8 cellular contexts compared by ENCODE assay signal in the genomic region with DNA sequence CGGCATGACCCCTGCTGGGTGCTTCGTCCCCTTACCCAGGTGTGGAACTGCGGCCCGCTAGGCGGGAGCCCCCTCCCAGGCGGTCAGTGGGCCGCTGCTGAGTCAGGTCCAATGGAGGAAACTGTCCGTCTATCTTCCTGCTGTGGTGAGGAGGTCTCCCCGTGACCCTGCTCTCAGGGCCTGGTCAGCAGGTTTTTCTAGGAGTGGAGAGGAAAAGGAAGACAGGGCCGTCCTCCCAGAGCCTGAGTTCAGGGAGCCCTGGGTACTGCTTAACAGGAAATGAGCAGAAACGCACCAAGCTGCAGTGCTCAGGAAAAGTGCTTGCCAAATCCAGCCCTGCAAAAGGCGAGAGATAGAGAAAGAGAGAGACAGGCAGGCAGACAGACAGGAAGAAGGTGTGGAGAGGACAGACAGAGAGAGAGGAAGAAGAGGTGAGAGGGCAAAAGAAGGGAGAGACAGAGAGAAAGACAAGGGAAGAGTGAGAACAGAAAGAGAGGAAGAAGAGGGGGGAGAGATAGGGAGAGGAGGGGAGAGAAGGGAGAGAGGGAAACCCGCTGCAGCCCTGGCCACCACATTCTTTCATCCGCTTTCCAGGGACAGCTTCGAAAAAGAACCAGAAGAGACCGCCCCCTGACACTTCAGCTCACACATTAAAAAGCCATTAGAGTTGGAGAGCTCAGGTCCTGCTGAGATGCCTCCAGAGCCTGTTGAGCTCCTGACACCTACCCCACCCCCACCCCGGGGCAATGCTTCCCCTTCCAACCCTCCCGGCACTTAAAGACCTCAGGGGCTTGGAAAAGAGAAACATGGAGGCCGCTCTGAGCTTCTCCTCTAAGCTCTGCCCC. TPM values are rescaled to one million over a fixed set of nuclear protein-coding genes. Genes with fewer than 3 reads are reported as not detected.
DNase-seq lines count a peak whose midpoint lies in the region; ATAC-seq and TF ChIP-seq lines count a peak whose summit lies in the region.

No MANE protein-coding gene starts in this region.

- peak overlapping the region; percentile 81 to 82 for H3K18ac ChIP-seq in mesenchymal stem cell (ENCODE audit: low read depth in 1 of 2, low read length in 2 of 2)

- no peak overlapping the region for H3K23ac ChIP-seq in mesenchymal stem cell (ENCODE audit: low read length in 2 of 2)

- no peak for DNase-seq in activated T-cell treated with anti-CD3 and anti-CD28 coated beads, Interleukin-2, amount 50 U/mL, for 72 hours
- no peak for DNase-seq in activated T-cell treated with anti-CD3 and anti-CD28 coated beads, Interleukin-2, amount 50 U/mL, for 4 hours
- peak; percentile 67 for DNase-seq in mesenchymal stem cell
- no peak for DNase-seq in upper lobe of right lung
- no peak for DNase-seq in NK-92 treated with Interleukin-12 subunit alpha and Interleukin-12 subunit beta, amount 100 ng/mL, for 24 hours (lab: John Stamatoyannopoulos, UW)
- DNase-seq in DMS 273 (lab: John Stamatoyannopoulos, UW; ENCODE audit: unreplicated experiment) = no peak
- DNase-seq in stimulated activated CD4-positive, alpha-beta T cell treated with anti-CD3 and anti-CD28 coated beads, Interleukin-15, amount 100 ng/mL, for 24 hours = no peak

- peak overlapping the region; percentile 89 for H3K27ac Mint-ChIP-seq in activated T-cell treated with anti-CD3 and anti-CD28 coated beads, Interleukin-2, amount 50 U/mL, for 72 hours

- H3K36me3 Mint-ChIP-seq in activated T-cell treated with anti-CD3 and anti-CD28 coated beads, Interleukin-2, amount 50 U/mL, for 72 hours (ENCODE audit: insufficient read depth in 2 of 2) = peaks cover 4 to 5% of the 10 kb centered on the region in 2 donors
- H3K36me3 Mint-ChIP-seq in activated T-cell treated with anti-CD3 and anti-CD28 coated beads, Interleukin-2, amount 50 U/mL, for 4 hours (ENCODE audit: insufficient read depth) = peaks cover 11% of the 10 kb centered on the region

- H3K4me3 Mint-ChIP-seq in activated T-cell treated with anti-CD3 and anti-CD28 coated beads, Interleukin-2, amount 50 U/mL, for 72 hours = peak overlapping the region in 1 of 2 donors; percentile 20
- H3K4me3 Mint-ChIP-seq in activated T-cell treated with anti-CD3 and anti-CD28 coated beads, Interleukin-2, amount 50 U/mL, for 4 hours = no peak overlapping the region

- peaks cover 36% of the 10 kb centered on the region for H3K4me1 Mint-ChIP-seq in activated T-cell treated with anti-CD3 and anti-CD28 coated beads, Interleukin-2, amount 50 U/mL, for 72 hours (ENCODE audit: low read depth)
- peaks cover 37% of the 10 kb centered on the region for H3K4me1 Mint-ChIP-seq in activated T-cell treated with anti-CD3 and anti-CD28 coated beads, Interleukin-2, amount 50 U/mL, for 4 hours (ENCODE audit: low read depth)

- intact Hi-C loops in upper lobe of right lung (cut with DNase I) = no loop called here

- no peak for ATAC-seq in activated T-cell treated with anti-CD3 and anti-CD28 coated beads, Interleukin-2, amount 50 U/mL, for 72 hours (replicated peaks in 1 of 2)
- ATAC-seq in activated T-cell treated with anti-CD3 and anti-CD28 coated beads, Interleukin-2, amount 50 U/mL, for 4 hours = no peak
- peak; percentile 64 for ATAC-seq in upper lobe of right lung

- H3K9me3 Mint-ChIP-seq in activated T-cell treated with anti-CD3 and anti-CD28 coated beads, Interleukin-2, amount 50 U/mL, for 72 hours = no peaks in the 10 kb centered on the region
- no peaks in the 10 kb centered on the region for H3K9me3 Mint-ChIP-seq in activated T-cell treated with anti-CD3 and anti-CD28 coated beads, Interleukin-2, amount 50 U/mL, for 4 hours

- peak overlapping the region; percentile 64 to 68 for H3K4ac ChIP-seq in mesenchymal stem cell (ENCODE audit: low read depth in 1 of 2, low read length in 2 of 2)

- H4K8ac ChIP-seq in mesenchymal stem cell (ENCODE audit: low read length) = peak overlapping the region; percentile 5

- no peak overlapping the region for H2BK120ac ChIP-seq in mesenchymal stem cell (ENCODE audit: low read depth, low read length)

- 32% methylated on average over 18 of the region's 19 CpGs for WGBS in mesenchymal stem cell

- H3K14ac ChIP-seq in mesenchymal stem cell (ENCODE audit: low read length in 2 of 2) = peak overlapping the region in 1 of 2 experiments; percentile 72

- peak overlapping the region; percentile 5 for H4K91ac ChIP-seq in mesenchymal stem cell (ENCODE audit: low read length)

- peak overlapping the region; percentile 60 for H3K4me2 ChIP-seq in mesenchymal stem cell (ENCODE audit: low read length, poor library complexity, severe bottlenecking)

- peaks cover 62% of the 10 kb centered on the region for H3K4me1 ChIP-seq in mesenchymal stem cell (ENCODE audit: control insufficient read depth, insufficient read depth, low read depth, low read length)
- H3K4me1 ChIP-seq in upper lobe of right lung = peaks cover 66% of the 10 kb centered on the region

- TF ChIP-seq CTCF in upper lobe of right lung (IDR thresholded peaks at IDR 0.05) = no peak

- no peak overlapping the region for H2AFZ ChIP-seq in mesenchymal stem cell (ENCODE audit: low read depth, low read length)

- H3K27me3 ChIP-seq in mesenchymal stem cell (ENCODE audit: control insufficient read depth in 1 of 2, insufficient read depth in 1 of 2, low read length in 2 of 2) (no peaks in the 10 kb centered on the region), upper lobe of right lung (no peaks in the 10 kb centered on the region)

- H2AK5ac ChIP-seq in mesenchymal stem cell (ENCODE audit: low read length, severe bottlenecking) = peak overlapping the region; percentile 8

- H2BK5ac ChIP-seq in mesenchymal stem cell (ENCODE audit: low read depth, low read length, poor library complexity, severe bottlenecking) = no peak overlapping the region

- H3K4me3 ChIP-seq in mesenchymal stem cell (ENCODE audit: insufficient read depth in 1 of 2, low read depth in 1 of 2, low read length in 2 of 2) = peak overlapping the region in 1 of 2 experiments; percentile 62
- H3K4me3 ChIP-seq in upper lobe of right lung = peak overlapping the region; percentile 10

- no peaks in the 10 kb centered on the region for H3K27me3 Mint-ChIP-seq in activated T-cell treated with anti-CD3 and anti-CD28 coated beads, Interleukin-2, amount 50 U/mL, for 72 hours (ENCODE audit: low read depth)
- no peaks in the 10 kb centered on the region for H3K27me3 Mint-ChIP-seq in activated T-cell treated with anti-CD3 and anti-CD28 coated beads, Interleukin-2, amount 50 U/mL, for 4 hours (ENCODE audit: low read depth)

- H3K27ac ChIP-seq in cingulate gyrus (ENCODE audit: low read depth, low read length) (peak overlapping the region; percentile 60), mesenchymal stem cell (ENCODE audit: low read length, poor library complexity, severe bottlenecking) (peak overlapping the region; percentile 85), upper lobe of right lung (peak overlapping the region; percentile 80)

- H3K9me3 ChIP-seq in mesenchymal stem cell (ENCODE audit: control insufficient read depth, low read length) = no peaks in the 10 kb centered on the region
- no peaks in the 10 kb centered on the region for H3K9me3 ChIP-seq in upper lobe of right lung

- peak overlapping the region; percentile 82 for H3K9ac ChIP-seq in mesenchymal stem cell (ENCODE audit: low read length)

- no peak overlapping the region for H2BK15ac ChIP-seq in mesenchymal stem cell (ENCODE audit: low read depth, poor library complexity, severe bottlenecking)

- H3K79me1 ChIP-seq in mesenchymal stem cell (replicated peaks; ENCODE audit: low read length, poor library complexity, severe bottlenecking) = peaks cover 2% of the 10 kb centered on the region

- peaks cover 29 to 30% of the 10 kb centered on the region in 2 experiments for H3K36me3 ChIP-seq in mesenchymal stem cell (ENCODE audit: control insufficient read depth in 1 of 2, insufficient read depth in 2 of 2, low read depth in 1 of 2, low read length in 2 of 2)
- H3K36me3 ChIP-seq in upper lobe of right lung = peaks cover 14% of the 10 kb centered on the region

- H2BK12ac ChIP-seq in mesenchymal stem cell (ENCODE audit: low read length in 2 of 2) = peak overlapping the region in 1 of 2 experiments; percentile 33

RNA-seq across cellular contexts. Expression of a gene that starts 10.1 kb away (rescaled TPM):
- total RNA-seq in activated T-cell treated with anti-CD3 and anti-CD28 coated beads, Interleukin-2, amount 50 U/mL, for 72 hours = 10 to 100 TPM; 40.6 TPM
- total RNA-seq in activated T-cell treated with anti-CD3 and anti-CD28 coated beads, Interleukin-2, amount 50 U/mL, for 4 hours = 10 to 100 TPM; 50.8 to 52.6 (median 52.2) TPM
- polyA plus RNA-seq in mesenchymal stem cell (2013, experiment 1 of 2) = 108 TPM
- 106 TPM for polyA plus RNA-seq in mesenchymal stem cell (2013, experiment 2 of 2)
- total RNA-seq in upper lobe of right lung = 47.6 TPM

RNA-seq across cellular contexts. Expression of a gene that starts 12.2 kb away (rescaled TPM):
- total RNA-seq in activated T-cell treated with anti-CD3 and anti-CD28 coated beads, Interleukin-2, amount 50 U/mL, for 72 hours = 10 to 100 TPM; 74.0 to 79.7 TPM
- 10 to 100 TPM; 59.1 to 81.0 (median 64.3) TPM for total RNA-seq in activated T-cell treated with anti-CD3 and anti-CD28 coated beads, Interleukin-2, amount 50 U/mL, for 4 hours
- 7.6 TPM for polyA plus RNA-seq in mesenchymal stem cell (2013, experiment 1 of 2)
- polyA plus RNA-seq in mesenchymal stem cell (2013, experiment 2 of 2) = 6.3 TPM
- 10.8 TPM for total RNA-seq in upper lobe of right lung

RNA-seq across cellular contexts. Expression of a gene that starts 46.9 kb away (rescaled TPM):
- total RNA-seq in activated T-cell treated with anti-CD3 and anti-CD28 coated beads, Interleukin-2, amount 50 U/mL, for 72 hours = 10 to 100 TPM in 1 of 2 donors, 1 to 10 TPM in 1; 9.7 to 10.3 TPM
- 10 to 100 TPM; 16.0 to 18.6 (median 18.1) TPM for total RNA-seq in activated T-cell treated with anti-CD3 and anti-CD28 coated beads, Interleukin-2, amount 50 U/mL, for 4 hours
- polyA plus RNA-seq in mesenchymal stem cell (2013, experiment 1 of 2) = 6.9 TPM
- polyA plus RNA-seq in mesenchymal stem cell (2013, experiment 2 of 2) = 6.1 TPM
- 29.3 TPM for total RNA-seq in upper lobe of right lung

RNA-seq across cellular contexts. Expression of a gene that starts 51.6 kb away (rescaled TPM):
- 10 to 100 TPM in 1 of 2 donors, 1 to 10 TPM in 1; 8.3 to 10.0 TPM for total RNA-seq in activated T-cell treated with anti-CD3 and anti-CD28 coated beads, Interleukin-2, amount 50 U/mL, for 72 hours
- total RNA-seq in activated T-cell treated with anti-CD3 and anti-CD28 coated beads, Interleukin-2, amount 50 U/mL, for 4 hours = 10 to 100 TPM; 11.1 to 13.2 (median 12.8) TPM
- polyA plus RNA-seq in mesenchymal stem cell (2013, experiment 1 of 2) = 2.0 TPM
- polyA plus RNA-seq in mesenchymal stem cell (2013, experiment 2 of 2) = 2.5 TPM
- total RNA-seq in upper lobe of right lung = 16.1 TPM
